Comparison of ENCODE assay signal across 8 cellular contexts in the genomic region with DNA sequence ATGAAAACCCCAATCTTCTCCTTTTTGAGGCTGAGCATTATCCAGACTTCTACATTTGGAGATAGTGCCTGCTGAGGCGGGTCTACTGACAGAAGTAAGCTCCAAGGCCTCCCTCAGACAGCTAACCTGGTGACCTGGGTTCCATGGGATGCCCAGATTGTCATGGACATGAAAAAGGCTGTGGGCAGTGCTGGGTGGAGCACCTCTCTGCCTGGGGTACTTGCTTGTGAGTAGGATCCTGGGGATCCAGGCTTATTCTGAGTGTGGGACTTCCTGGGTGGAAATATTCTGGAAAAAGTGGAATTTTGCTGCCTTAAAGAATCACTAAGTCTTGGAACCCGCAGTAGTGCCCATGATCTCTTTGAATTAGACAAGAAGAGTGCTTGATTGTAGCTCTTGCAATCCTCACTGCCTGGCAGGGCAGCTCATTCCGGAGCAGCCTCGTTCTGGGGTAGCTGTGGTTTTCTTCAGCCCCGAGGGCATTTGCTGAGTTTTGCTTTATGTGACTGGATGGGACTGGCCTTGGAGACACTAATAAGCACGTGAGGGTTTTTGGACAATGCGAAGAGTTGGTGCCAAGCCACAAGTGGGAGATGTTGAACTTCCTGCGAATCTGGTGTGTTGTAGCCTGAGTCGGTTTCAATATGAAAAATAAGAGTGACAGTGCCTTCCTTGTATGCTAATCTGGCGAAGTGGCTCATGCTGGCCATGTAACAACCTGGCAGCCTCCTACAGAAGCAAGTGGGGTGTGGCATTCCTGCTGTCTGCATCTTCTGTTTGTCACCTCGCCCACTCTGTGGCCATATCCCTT. TPM values are rescaled to one million over a fixed set of nuclear protein-coding genes. Genes with fewer than 3 reads are reported as not detected.
DNase-seq lines count a peak whose midpoint lies in the region; ATAC-seq and TF ChIP-seq lines count a peak whose summit lies in the region.

No MANE protein-coding gene starts in this region.

- peaks cover 17% of the 10 kb centered on the region for H3K27me3 Mint-ChIP-seq in Calu3 (ENCODE audit: unreplicated experiment)

- H3K27me3 ChIP-seq in colonic mucosa (no peaks in the 10 kb centered on the region), trophoblast cell (ENCODE audit: insufficient read depth, low read length) (no peaks in the 10 kb centered on the region)

- no peak overlapping the region for H3K23ac ChIP-seq in trophoblast cell (ENCODE audit: low read length)

- BruUV-seq in Calu3 (replicated peaks; lab: Mats Ljungman, UMichigan): no TSS peak

- no peaks in the 10 kb centered on the region for H3K4me1 ChIP-seq in colonic mucosa
- H3K4me1 ChIP-seq in trophoblast cell (ENCODE audit: control insufficient read depth in 1 of 2, insufficient read depth in 2 of 2, low read length in 2 of 2): peaks cover 3 to 10% of the 10 kb centered on the region in 2 experiments

- H3K27ac ChIP-seq in colonic mucosa (peak overlapping the region; percentile 27), trophoblast cell (ENCODE audit: low read depth, low read length) (no peak overlapping the region)

- no peaks in the 10 kb centered on the region for H3K79me1 ChIP-seq in trophoblast cell (ENCODE audit: low read length)

- H3K79me2 ChIP-seq in trophoblast cell (ENCODE audit: control insufficient read depth, insufficient read depth, low read length, poor library complexity): no peaks in the 10 kb centered on the region

- H3K14ac ChIP-seq in trophoblast cell (ENCODE audit: low read length): no peak overlapping the region

- H4K91ac ChIP-seq in trophoblast cell (ENCODE audit: low read depth, low read length): no peak overlapping the region

- H2BK120ac ChIP-seq in trophoblast cell (ENCODE audit: insufficient read depth, low read length, poor library complexity): no peak overlapping the region

- no peak overlapping the region for H2AFZ ChIP-seq in trophoblast cell (ENCODE audit: insufficient read depth, low read length, poor library complexity)

- H3K4me1 Mint-ChIP-seq in Calu3 (ENCODE audit: low read depth, unreplicated experiment): peaks cover 22% of the 10 kb centered on the region

- H3K4me2 ChIP-seq in trophoblast cell (ENCODE audit: low read length): no peak overlapping the region

- no peak overlapping the region for H3K4ac ChIP-seq in trophoblast cell (ENCODE audit: low read depth, low read length)

- peak overlapping the region; percentile 66 for H3K27ac Mint-ChIP-seq in Calu3 (ENCODE audit: unreplicated experiment)

- H3K4me3 Mint-ChIP-seq in Calu3 (ENCODE audit: low read depth, unreplicated experiment): peak overlapping the region; percentile 36

- no peak overlapping the region for H2BK12ac ChIP-seq in trophoblast cell (ENCODE audit: low read length)

- H3K9ac ChIP-seq in colonic mucosa (ENCODE audit: low read depth in 2 of 2, low read length in 2 of 2) (no peak overlapping the region), trophoblast cell (ENCODE audit: low read length) (no peak overlapping the region)

- WGBS in trophoblast cell (ENCODE audit: extremely low coverage, insufficient coverage, insufficient read length): no CpG with 5 or more reads among the region's 11 CpGs

- TF ChIP-seq CTCF in Calu3 (IDR thresholded peaks at IDR 0.05; ENCODE audit: unreplicated experiment): no peak
- TF ChIP-seq CTCF in colonic mucosa (IDR thresholded peaks at IDR 0.05): no peak

- H2BK5ac ChIP-seq in trophoblast cell (ENCODE audit: low read depth, low read length, poor library complexity): no peak overlapping the region

- no peak overlapping the region for H4K8ac ChIP-seq in trophoblast cell (ENCODE audit: low read depth, low read length)

- DNase-seq in Calu3 (peak; percentile 28), NCI-H2107 (lab: John Stamatoyannopoulos, UW) (peak; percentile 16), colonic mucosa (no peak), trophoblast cell (peak; percentile 26 to 56), mesenteric fat pad (ENCODE audit: low spot score) (no peak), SHP77 treated with DMSO at 0.1 percent for 48 hours (lab: John Stamatoyannopoulos, UW) (no peak), GM19240 (ENCODE audit: insufficient read length, low spot score) (no peak)

- no peak overlapping the region for H4K12ac ChIP-seq in trophoblast cell (ENCODE audit: low read depth, low read length)

- CTCF ChIA-PET in Calu3 (lab: Charles Lee): interaction anchor here (0.6 kb wide), 1 partner anchor 249 kb away, joined by 4 read pairs; no protein-coding TSS in a partner anchor

- H3K9me3 Mint-ChIP-seq in Calu3 (ENCODE audit: low read depth, unreplicated experiment): no peaks in the 10 kb centered on the region

- H3K4me3 ChIP-seq in colonic mucosa (no peak overlapping the region), trophoblast cell (ENCODE audit: low read depth, low read length) (no peak overlapping the region)

- H3K9me3 ChIP-seq in colonic mucosa (no peaks in the 10 kb centered on the region), trophoblast cell (ENCODE audit: insufficient read depth, low read depth, low read length) (no peaks in the 10 kb centered on the region)

- H2AK5ac ChIP-seq in trophoblast cell (ENCODE audit: low read length): no peak overlapping the region

- H3K18ac ChIP-seq in trophoblast cell (ENCODE audit: low read length): no peak overlapping the region

- peaks cover 6% of the 10 kb centered on the region for H3K36me3 Mint-ChIP-seq in Calu3 (ENCODE audit: insufficient read depth, unreplicated experiment)

- H3K36me3 ChIP-seq in colonic mucosa (no peaks in the 10 kb centered on the region), trophoblast cell (ENCODE audit: control insufficient read depth in 1 of 2, insufficient read depth in 2 of 2, low read length in 2 of 2) (peaks cover under 1% of the 10 kb centered on the region in 2 experiments)

- intact Hi-C loops in Calu3 (cut with micrococcal nuclease; ENCODE audit: unreplicated experiment): loop anchor here (5.0 to 10.0 kb wide), 3 partner anchors 191 to 377 kb away; no protein-coding TSS in a partner anchor
- intact Hi-C loops in colonic mucosa (cut with DNase I): loop anchor here (5.0 to 10.0 kb wide), 4 partner anchors 196 to 389 kb away; no protein-coding TSS in a partner anchor

- ATAC-seq in GM21717 (IDR thresholded peaks at IDR 0.05; ENCODE audit: unreplicated experiment): peak; percentile 76

RNA-seq across cellular contexts. Expression of a gene that starts 28.2 kb away (rescaled TPM):
- total RNA-seq in Calu3 (2022): 11.7 and 16.1 TPM in 2 replicates
- total RNA-seq in colonic mucosa: 10 to 100 TPM; 13.8 to 14.6 TPM
- 11.8 and 12.3 TPM in 2 replicates for polyA plus RNA-seq in trophoblast cell (2013)
- total RNA-seq in mesenteric fat pad: 8.4 TPM

Comparison
In these comparisons a context has a peak if more than half of its experiments do, and no peak if none do; other contexts are left out.
1. DNase-seq: peak in Calu3 (single experiment), NCI-H2107 (single experiment) and trophoblast cell (2 of 2); none in colonic mucosa (single experiment), mesenteric fat pad (single experiment), SHP77 treated with DMSO at 0.1 percent for 48 hours (single experiment) and GM19240 (single experiment).